Comparison of ENCODE assay signal across 13 cellular contexts in genomic region chr3:4772858-4773257, GRCh38.
DNase-seq lines count a peak whose midpoint lies in the region; ATAC-seq and TF ChIP-seq lines count a peak whose summit lies in the region.
"Had no signal": no experiment of that assay in that cellular context is flagged by ENCODE, and none has a peak within 500 bp of the region (broad histone marks: within the 10 kb centered on the region; RNA-seq: fewer than 3 reads in every experiment).

No MANE protein-coding gene starts in this region.

- H3K27ac ChIP-seq in Peyer's patch, result peak overlapping the region; percentile 32 to 85 (median 74)
- H3K27ac ChIP-seq in lower lobe of right lung, result peak overlapping the region; percentile 72
- H3K27ac ChIP-seq in stomach smooth muscle (ENCODE audit: low read length), result peak overlapping the region; percentile 86
- H3K27ac ChIP-seq: foreskin keratinocyte had no signal

- H3K9ac ChIP-seq in stomach smooth muscle (ENCODE audit: low read length in 2 of 2), result no peak overlapping the region

- no peak for ATAC-seq in lower lobe of right lung
- no peak for ATAC-seq in HG03159 (IDR thresholded peaks at IDR 0.05; ENCODE audit: unreplicated experiment)
- ATAC-seq: foreskin keratinocyte had no signal

- no peak for TF ChIP-seq CTCF in Peyer's patch (IDR thresholded peaks at IDR 0.05)
- no peak for TF ChIP-seq CTCF in lower lobe of right lung (IDR thresholded peaks at IDR 0.05)

- no peaks in the 10 kb centered on the region for H3K9me3 ChIP-seq in Peyer's patch
- H3K9me3 ChIP-seq in lower lobe of right lung, result no peaks in the 10 kb centered on the region
- H3K9me3 ChIP-seq in stomach smooth muscle (ENCODE audit: control insufficient read depth in 2 of 2, low read length in 2 of 2), result no peaks in the 10 kb centered on the region

- no peaks in the 10 kb centered on the region for H3K27me3 Mint-ChIP-seq in activated naive CD8-positive, alpha-beta T cell treated with anti-CD3 and anti-CD28 coated beads for 36 hours

- no peaks in the 10 kb centered on the region for H3K9me3 Mint-ChIP-seq in activated naive CD8-positive, alpha-beta T cell treated with anti-CD3 and anti-CD28 coated beads for 36 hours
- H3K9me3 Mint-ChIP-seq: activated naive CD4-positive, alpha-beta T cell treated with anti-CD3 and anti-CD28 coated beads for 36 hours had no signal

- H3K27me3 ChIP-seq in Peyer's patch (no peaks in the 10 kb centered on the region), lower lobe of right lung (ENCODE audit: low read depth) (no peaks in the 10 kb centered on the region), stomach smooth muscle (ENCODE audit: control insufficient read depth in 1 of 2, insufficient read depth in 2 of 2, low read length in 2 of 2) (no peaks in the 10 kb centered on the region)
- H3K27me3 ChIP-seq: foreskin keratinocyte had no signal

- peak overlapping the region; percentile 9 for H3K27ac Mint-ChIP-seq in activated naive CD8-positive, alpha-beta T cell treated with anti-CD3 and anti-CD28 coated beads for 36 hours

- peaks cover 45% of the 10 kb centered on the region for H3K4me1 Mint-ChIP-seq in activated naive CD8-positive, alpha-beta T cell treated with anti-CD3 and anti-CD28 coated beads for 36 hours

- intact Hi-C loops in lower lobe of right lung (cut with DNase I), result no loop called here

- no peak for DNase-seq in Peyer's patch
- no peak for DNase-seq in activated naive CD8-positive, alpha-beta T cell treated with anti-CD3 and anti-CD28 coated beads for 36 hours
- no peak for DNase-seq in lower lobe of right lung
- no peak for DNase-seq in NCI-H446 treated with DMSO at 0.1 percent for 48 hours (lab: John Stamatoyannopoulos, UW)
- no peak for DNase-seq in SIG-M5 (lab: John Stamatoyannopoulos, UW)
- DNase-seq: activated naive CD4-positive, alpha-beta T cell treated with anti-CD3 and anti-CD28 coated beads for 36 hours; islet precursor cell; KBM-7; NCI-H2029; stimulated activated CD4-positive, alpha-beta T cell treated with anti-CD3 and anti-CD28 coated beads, Interleukin-2, amount 100 ng/mL, for 24 hours had no signal

- peaks cover 0 to 49% (median 5%) of the 10 kb centered on the region in 4 donors for H3K4me1 ChIP-seq in Peyer's patch
- peaks cover 32% of the 10 kb centered on the region for H3K4me1 ChIP-seq in lower lobe of right lung
- peaks cover 25% of the 10 kb centered on the region for H3K4me1 ChIP-seq in stomach smooth muscle (ENCODE audit: control insufficient read depth, insufficient read depth, low read length)

- H3K36me3 ChIP-seq in Peyer's patch (no peaks in the 10 kb centered on the region), lower lobe of right lung (peaks cover 19% of the 10 kb centered on the region), stomach smooth muscle (ENCODE audit: control insufficient read depth in 2 of 2, insufficient read depth in 2 of 2, low read length in 2 of 2) (peaks cover 2 to 12% of the 10 kb centered on the region in 2 donors)

- peaks cover 48% of the 10 kb centered on the region for H3K36me3 Mint-ChIP-seq in activated naive CD8-positive, alpha-beta T cell treated with anti-CD3 and anti-CD28 coated beads for 36 hours

- no peak for TF ChIP-seq POLR2A in Peyer's patch (IDR thresholded peaks at IDR 0.05)

- H3K4me3 Mint-ChIP-seq in activated naive CD8-positive, alpha-beta T cell treated with anti-CD3 and anti-CD28 coated beads for 36 hours, result no peak overlapping the region
- H3K4me3 Mint-ChIP-seq: activated naive CD4-positive, alpha-beta T cell treated with anti-CD3 and anti-CD28 coated beads for 36 hours had no signal

- H3K4me3 ChIP-seq in Peyer's patch, result no peak overlapping the region
- no peak overlapping the region for H3K4me3 ChIP-seq in lower lobe of right lung
- no peak overlapping the region for H3K4me3 ChIP-seq in stomach smooth muscle (ENCODE audit: low read length in 2 of 2)
